In genomic region chr7:99275496-99275895, GRCh38 we compare ENCODE assay signal across 18 cellular contexts. TPM values are rescaled to one million over a fixed set of nuclear protein-coding genes. Genes with fewer than 3 reads are reported as not detected.
DNase-seq lines count a peak whose midpoint lies in the region; ATAC-seq and TF ChIP-seq lines count a peak whose summit lies in the region.
"Had no signal": no experiment of that assay in that cellular context is flagged by ENCODE, and none has a peak within 500 bp of the region (broad histone marks: within the 10 kb centered on the region; RNA-seq: fewer than 3 reads in every experiment).

No MANE protein-coding gene starts in this region.

- no peaks in the 10 kb centered on the region for H3K9me3 ChIP-seq in PC-3 (ENCODE audit: low read length)

- no peak overlapping the region for H2AFZ ChIP-seq in PC-3 (ENCODE audit: low read length)

- intact Hi-C loops in PC-3 (cut with micrococcal nuclease): loop anchor here (2.0 kb wide), 1 partner anchor 133 kb away; no protein-coding TSS in a partner anchor

- no peak overlapping the region for H3K4me3 ChIP-seq in PC-3 (ENCODE audit: low read length)

- peaks cover 17% of the 10 kb centered on the region for H3K4me1 Mint-ChIP-seq in activated T-helper 17 cell treated with anti-CD3 and anti-CD28 coated beads, Interleukin-2, amount 50 U/mL, for 72 hours
- peaks cover 26% of the 10 kb centered on the region for H3K4me1 Mint-ChIP-seq in activated CD4-positive, alpha-beta memory T cell treated with anti-CD3 and anti-CD28 coated beads, Interleukin-2, amount 10 ng/mL, durations not matched to agents 7 days and 5 days
- peaks cover 2 to 5% of the 10 kb centered on the region in 2 donors for H3K4me1 Mint-ChIP-seq in effector memory CD8-positive, alpha-beta T cell (ENCODE audit: low read depth in 2 of 2)
- H3K4me1 Mint-ChIP-seq: B cell had no signal

- CTCF ChIA-PET in PC-3 (lab: Charles Lee): no interaction called here
- CTCF ChIA-PET in activated CD4-positive, alpha-beta memory T cell treated with anti-CD3 and anti-CD28 coated beads, Interleukin-2, amount 10 ng/mL, durations not matched to agents 7 days and 5 days (lab: Charles Lee): interaction anchor here (1.6 kb wide), 1 partner anchor 39 kb away, joined by 8 read pairs; no protein-coding TSS in a partner anchor

- H3K9me2 ChIP-seq in PC-3 (replicated peaks; ENCODE audit: low read length): no peaks in the 10 kb centered on the region

- H3K27ac Mint-ChIP-seq in activated T-helper 17 cell treated with anti-CD3 and anti-CD28 coated beads, Interleukin-2, amount 50 U/mL, for 72 hours: no peak overlapping the region
- no peak overlapping the region for H3K27ac Mint-ChIP-seq in activated CD4-positive, alpha-beta memory T cell treated with anti-CD3 and anti-CD28 coated beads, Interleukin-2, amount 10 ng/mL, durations not matched to agents 7 days and 5 days
- no peak overlapping the region for H3K27ac Mint-ChIP-seq in effector memory CD8-positive, alpha-beta T cell
- H3K27ac Mint-ChIP-seq: B cell; CD4-positive, alpha-beta T cell had no signal

- DNase-seq in AG09319 (ENCODE audit: extremely low read depth, low read depth) (peak; percentile 14), PC-3 (no peak), retina (peak; percentile 73)
- no peak for DNase-seq in activated CD4-positive, alpha-beta memory T cell treated with anti-CD3 and anti-CD28 coated beads, Interleukin-2, amount 10 ng/mL, durations not matched to agents 7 days and 5 days
- no peak for DNase-seq in effector memory CD8-positive, alpha-beta T cell
- DNase-seq: ACHN; C1 segment of cervical spinal cord; CD4-positive, alpha-beta T cell; DMS153; DMS79 treated with DMSO at 0.1 percent for 48 hours; EL; HCEC 1CT; IMR-90; KBM-7 had no signal

- H3K9ac ChIP-seq in PC-3 (ENCODE audit: low read length): no peak overlapping the region

- no peaks in the 10 kb centered on the region for H3F3A ChIP-seq in PC-3 (ENCODE audit: low read length, unreplicated experiment)

- no peaks in the 10 kb centered on the region for H3K27me3 ChIP-seq in PC-3 (ENCODE audit: low read length)

- no peak for ATAC-seq in PC-3
- no peak for ATAC-seq in activated T-helper 17 cell treated with anti-CD3 and anti-CD28 coated beads, Interleukin-2, amount 50 U/mL, for 72 hours (replicated peaks)
- ATAC-seq in GM19351 (IDR thresholded peaks at IDR 0.05; ENCODE audit: unreplicated experiment): no peak
- ATAC-seq in effector memory CD8-positive, alpha-beta T cell (replicated peaks): no peak

- no peaks in the 10 kb centered on the region for H3K36me3 Mint-ChIP-seq in activated T-helper 17 cell treated with anti-CD3 and anti-CD28 coated beads, Interleukin-2, amount 50 U/mL, for 72 hours (ENCODE audit: low read depth)
- H3K36me3 Mint-ChIP-seq in activated CD4-positive, alpha-beta memory T cell treated with anti-CD3 and anti-CD28 coated beads, Interleukin-2, amount 10 ng/mL, durations not matched to agents 7 days and 5 days (ENCODE audit: low read depth): no peaks in the 10 kb centered on the region
- no peaks in the 10 kb centered on the region for H3K36me3 Mint-ChIP-seq in effector memory CD8-positive, alpha-beta T cell (ENCODE audit: insufficient read depth)

- TF ChIP-seq CTCF in AG09319 (IDR thresholded peaks at IDR 0.05; ENCODE audit: low read depth, low read length) (no peak), PC-3 (conservative IDR thresholded peaks at IDR 0.05; ENCODE audit: low read depth, low read length) (no peak)

- H3K27me3 Mint-ChIP-seq in activated T-helper 17 cell treated with anti-CD3 and anti-CD28 coated beads, Interleukin-2, amount 50 U/mL, for 72 hours: peaks cover 3% of the 10 kb centered on the region
- H3K27me3 Mint-ChIP-seq in activated CD4-positive, alpha-beta memory T cell treated with anti-CD3 and anti-CD28 coated beads, Interleukin-2, amount 10 ng/mL, durations not matched to agents 7 days and 5 days: no peaks in the 10 kb centered on the region
- H3K27me3 Mint-ChIP-seq in effector memory CD8-positive, alpha-beta T cell: peaks cover 5 to 13% of the 10 kb centered on the region in 2 donors
- H3K27me3 Mint-ChIP-seq: CD4-positive, alpha-beta T cell had no signal

- H3K4me3 Mint-ChIP-seq in activated T-helper 17 cell treated with anti-CD3 and anti-CD28 coated beads, Interleukin-2, amount 50 U/mL, for 72 hours: peak overlapping the region; percentile 63
- H3K4me3 Mint-ChIP-seq in activated CD4-positive, alpha-beta memory T cell treated with anti-CD3 and anti-CD28 coated beads, Interleukin-2, amount 10 ng/mL, durations not matched to agents 7 days and 5 days: no peak overlapping the region
- no peak overlapping the region for H3K4me3 Mint-ChIP-seq in effector memory CD8-positive, alpha-beta T cell
- H3K4me3 Mint-ChIP-seq: B cell; CD4-positive, alpha-beta T cell had no signal

- no peaks in the 10 kb centered on the region for H3K79me2 ChIP-seq in PC-3 (ENCODE audit: low read length)

- BruUV-seq in PC-3 (replicated peaks; lab: Mats Ljungman, UMichigan): no TSS peak

- POLR2A ChIA-PET in PC-3 (lab: Charles Lee; ENCODE audit: unreplicated experiment): no interaction called here
- POLR2A ChIA-PET in activated CD4-positive, alpha-beta memory T cell treated with anti-CD3 and anti-CD28 coated beads, Interleukin-2, amount 10 ng/mL, durations not matched to agents 7 days and 5 days (lab: Charles Lee): no interaction called here

- peaks cover 28% of the 10 kb centered on the region for H3K4me1 ChIP-seq in PC-3 (ENCODE audit: insufficient read depth, low read length)

- 0 out of 2 replicates have a peak overlapping the region, but pooled peaks have one; percentile 98 for H3K27ac ChIP-seq in PC-3 (ENCODE audit: low read length)

- no peaks in the 10 kb centered on the region for H4K20me1 ChIP-seq in PC-3 (ENCODE audit: low read length)

- no peaks in the 10 kb centered on the region for H3K9me3 Mint-ChIP-seq in activated T-helper 17 cell treated with anti-CD3 and anti-CD28 coated beads, Interleukin-2, amount 50 U/mL, for 72 hours
- H3K9me3 Mint-ChIP-seq in activated CD4-positive, alpha-beta memory T cell treated with anti-CD3 and anti-CD28 coated beads, Interleukin-2, amount 10 ng/mL, durations not matched to agents 7 days and 5 days: no peaks in the 10 kb centered on the region
- no peaks in the 10 kb centered on the region for H3K9me3 Mint-ChIP-seq in effector memory CD8-positive, alpha-beta T cell
- H3K9me3 Mint-ChIP-seq: CD4-positive, alpha-beta T cell had no signal

- no peak overlapping the region for H3K4me2 ChIP-seq in PC-3 (ENCODE audit: low read length)

- H3K36me3 ChIP-seq in PC-3 (ENCODE audit: low read depth, low read length): no peaks in the 10 kb centered on the region

RNA-seq across cellular contexts. Expression of gene MYH16, which starts 2.9 kb away (rescaled TPM):
- total RNA-seq in PC-3 (2014; rRNA removed): 2.8 and 4.7 TPM in 2 replicates
- total RNA-seq in activated T-helper 17 cell treated with anti-CD3 and anti-CD28 coated beads, Interleukin-2, amount 50 U/mL, for 72 hours: not detected
- not detected for total RNA-seq in activated CD4-positive, alpha-beta memory T cell treated with anti-CD3 and anti-CD28 coated beads, Interleukin-2, amount 10 ng/mL, durations not matched to agents 7 days and 5 days
- total RNA-seq: B cell; CD4-positive, alpha-beta T cell; HT-29 had no signal

RNA-seq across cellular contexts. Expression of gene ARPC1A, which starts 50.2 kb away (rescaled TPM):
- total RNA-seq in PC-3 (2014; rRNA removed): 183 and 193 TPM in 2 replicates
- total RNA-seq in activated T-helper 17 cell treated with anti-CD3 and anti-CD28 coated beads, Interleukin-2, amount 50 U/mL, for 72 hours: 10 to 100 TPM; 47.4 to 74.1 TPM
- total RNA-seq in activated CD4-positive, alpha-beta memory T cell treated with anti-CD3 and anti-CD28 coated beads, Interleukin-2, amount 10 ng/mL, durations not matched to agents 7 days and 5 days: 10 to 100 TPM; 63.8 to 68.9 TPM

Comparison
In these comparisons a context has a peak if more than half of its experiments do, and no peak if none do; other contexts are left out.
1. DNase-seq: peak in AG09319 (single experiment) and retina (single experiment); none in PC-3 (single experiment), activated CD4-positive, alpha-beta memory T cell treated with anti-CD3 and anti-CD28 coated beads, Interleukin-2, amount 10 ng/mL, durations not matched to agents 7 days and 5 days (single experiment) and effector memory CD8-positive, alpha-beta T cell (0 of 3).